ENCODE assay signal across 8 cellular contexts in the genomic region with DNA sequence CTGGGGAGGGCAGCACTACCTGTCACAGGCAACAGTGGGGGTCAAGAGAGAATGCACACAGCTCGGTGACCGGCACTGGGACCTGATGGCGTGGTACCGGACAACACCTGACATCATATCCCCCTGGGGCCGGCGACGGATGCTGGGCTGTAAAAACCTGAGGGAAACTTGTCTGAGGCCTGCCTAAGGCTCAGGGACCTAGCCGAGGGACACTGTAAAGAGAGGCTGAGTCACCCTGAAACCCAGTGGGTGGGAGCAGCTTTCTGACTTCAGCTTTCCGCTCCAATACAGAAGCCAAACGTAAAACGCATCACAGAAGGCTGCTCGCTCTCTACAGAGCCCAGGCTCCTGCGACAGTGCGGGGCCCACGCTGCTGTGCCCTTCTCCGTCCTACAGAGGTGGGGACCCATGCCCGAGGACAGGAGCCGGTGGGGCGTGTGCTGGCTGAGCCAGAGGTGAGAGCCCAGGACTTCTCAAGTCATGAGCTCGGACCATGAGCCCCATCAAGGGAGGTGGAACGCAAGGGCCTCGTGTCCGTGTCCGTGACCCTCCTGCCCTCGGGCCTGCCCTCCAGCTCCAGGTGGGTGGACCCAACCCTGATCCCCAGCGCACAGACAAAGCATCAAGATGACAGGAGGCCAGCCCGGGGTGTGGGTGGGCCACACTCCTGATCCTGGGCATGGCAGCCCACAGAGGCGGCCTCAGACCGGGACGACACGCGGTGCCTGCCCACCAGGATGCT. TPM values are rescaled to one million over a fixed set of nuclear protein-coding genes. Genes with fewer than 3 reads are reported as not detected.
A peak's percentile ranks its signal among the peaks of the same experiment; 100 is the strongest.
DNase-seq lines count a peak whose midpoint lies in the region; ATAC-seq and TF ChIP-seq lines count a peak whose summit lies in the region.

No MANE protein-coding gene starts in this region.

- H3K36me3 ChIP-seq in spleen: peaks cover 0 to 14% (median 6%) of the 10 kb centered on the region in 6 donors
- peaks cover 0 to 6% of the 10 kb centered on the region in 2 donors for H3K36me3 ChIP-seq in vagina

- CTCF ChIA-PET in Calu3 (lab: Charles Lee): interaction anchor here (1.3 kb wide), 1 partner anchor 28 kb away, joined by 3 read pairs; no protein-coding TSS in a partner anchor

- H3K4me1 Mint-ChIP-seq in HFFc6 (ENCODE audit: low read depth) (peaks cover 48% of the 10 kb centered on the region), Calu3 (ENCODE audit: low read depth, unreplicated experiment) (no peaks in the 10 kb centered on the region)

- 67 to 84% (median 78%) methylated on average over 14 to 32 of the region's 32 CpGs for WGBS in spleen, 5 donors

- H3K9me3 ChIP-seq in spleen: no peaks in the 10 kb centered on the region
- no peaks in the 10 kb centered on the region for H3K9me3 ChIP-seq in vagina

- no peaks in the 10 kb centered on the region; the same call in 1 of the 2 replicates for H3K27me3 Mint-ChIP-seq in HFFc6 (ENCODE audit: insufficient read depth)
- no peaks in the 10 kb centered on the region for H3K27me3 Mint-ChIP-seq in Calu3 (ENCODE audit: unreplicated experiment)

- H3K36me3 Mint-ChIP-seq in HFFc6 (ENCODE audit: low read depth): no peaks in the 10 kb centered on the region
- peaks cover 4% of the 10 kb centered on the region for H3K36me3 Mint-ChIP-seq in Calu3 (ENCODE audit: insufficient read depth, unreplicated experiment)

- ATAC-seq in GM18502 (IDR thresholded peaks at IDR 0.05; ENCODE audit: poor library complexity, unreplicated experiment): peak; percentile 81

- peak overlapping the region; percentile 42; the same call in 1 of the 2 replicates for H3K27ac Mint-ChIP-seq in HFFc6
- H3K27ac Mint-ChIP-seq in Calu3 (ENCODE audit: unreplicated experiment): no peak overlapping the region

- DNase-seq in HFFc6 (no peak), T-helper 22 cell (ENCODE audit: low read depth) (peak; percentile 42), dorsolateral prefrontal cortex (peak in 7 of 10 donors; percentile 18 to 82 (median 57)), spleen (peak; percentile 78), vagina (ENCODE audit: extremely low spot score in 2 of 2) (no peak), middle frontal gyrus (ENCODE audit: extremely low spot score, low spot score) (no peak), Calu3 (no peak)

- H3K9me3 Mint-ChIP-seq in HFFc6 (no peaks in the 10 kb centered on the region), Calu3 (ENCODE audit: low read depth, unreplicated experiment) (no peaks in the 10 kb centered on the region)

- H3K4me1 ChIP-seq in spleen (peaks cover 72 to 94% (median 92%) of the 10 kb centered on the region in 6 donors), vagina (peaks cover 85% of the 10 kb centered on the region)

- H3K4me3 Mint-ChIP-seq in HFFc6: no peak overlapping the region
- H3K4me3 Mint-ChIP-seq in Calu3 (ENCODE audit: low read depth, unreplicated experiment): no peak overlapping the region

- H3K27me3 ChIP-seq in dorsolateral prefrontal cortex: no peaks in the 10 kb centered on the region
- no peaks in the 10 kb centered on the region for H3K27me3 ChIP-seq in spleen (replicated peaks in 1 of 7)
- no peaks in the 10 kb centered on the region for H3K27me3 ChIP-seq in vagina

- intact Hi-C loops in dorsolateral prefrontal cortex (cut with DNase I) (loop anchor here in 1 of 2 donors (2.0 to 10.0 kb wide), 2 partner anchors 29 to 369 kb away; no protein-coding TSS in a partner anchor), spleen (cut with DNase I; ENCODE audit: low total_unique reads) (no loop called here), vagina (cut with DNase I) (no loop called here), Calu3 (cut with micrococcal nuclease; ENCODE audit: unreplicated experiment) (no loop called here)

- BruUV-seq in Calu3 (replicated peaks; lab: Mats Ljungman, UMichigan): no TSS peak

- no peak for TF ChIP-seq POLR2A in spleen (IDR thresholded peaks at IDR 0.05)
- peak in 1 of 2 donors; percentile 20 for TF ChIP-seq POLR2A in vagina (IDR thresholded peaks at IDR 0.05)

- peak overlapping the region in 51 of 59 donors; percentile 0 to 98 (median 34) for H3K4me3 ChIP-seq in dorsolateral prefrontal cortex
- peak overlapping the region in 1 of 8 donors; percentile 19 for H3K4me3 ChIP-seq in spleen
- no peak overlapping the region for H3K4me3 ChIP-seq in vagina

- H3K27ac ChIP-seq in dorsolateral prefrontal cortex (peak overlapping the region; percentile 29 to 100 (median 98)), spleen (peak overlapping the region in 4 of 8 donors; percentile 67 to 95 (median 72)), vagina (no peak overlapping the region)

- no peak for TF ChIP-seq CTCF in HFFc6 (IDR thresholded peaks at IDR 0.05)
- no peak for TF ChIP-seq CTCF in dorsolateral prefrontal cortex (IDR thresholded peaks at IDR 0.05 in 54 of 56, conservative IDR thresholded peaks at IDR 0.05 in 2 of 56; ENCODE audit: low read depth in 1 of 56, partially characterized antibody in 56 of 56)
- TF ChIP-seq CTCF in spleen (IDR thresholded peaks at IDR 0.05 in 8 of 11, conservative IDR thresholded peaks at IDR 0.05 in 3 of 11): no peak
- no peak for TF ChIP-seq CTCF in vagina (IDR thresholded peaks at IDR 0.05)
- no peak for TF ChIP-seq CTCF in Calu3 (IDR thresholded peaks at IDR 0.05; ENCODE audit: unreplicated experiment)

RNA-seq across cellular contexts. Expression of a gene that starts 5.3 kb away (rescaled TPM):
- 10 to 100 TPM; 12.1 to 15.8 (median 14.8) TPM for total RNA-seq in HFFc6 (2021; fragmentation: NEBNext Ultra II Directional; extraction: Animal tissue kit (Norgen Biotek cat#: 25700))
- total RNA-seq in dorsolateral prefrontal cortex (100 to 1,000 TPM in 109 of 120 experiments, 10 to 100 TPM in 11; 72.2 to 415 (median 142) TPM), spleen (10 to 100 TPM; 50.6 to 74.3 (median 60.3) TPM), vagina (85.0 TPM), Calu3 (2022) (13.7 and 18.2 TPM in 2 replicates)
- 10 to 100 TPM; 21.3 to 40.1 (median 27.2) TPM for polyA plus RNA-seq in spleen

RNA-seq across cellular contexts. Expression of a gene that starts 47.9 kb away (rescaled TPM):
- 1 to 10 TPM; 1.1 to 2.8 (median 1.7) TPM for total RNA-seq in HFFc6 (2021; fragmentation: NEBNext Ultra II Directional; extraction: Animal tissue kit (Norgen Biotek cat#: 25700))
- 10 to 100 TPM in 109 of 120 experiments, 1 to 10 TPM in 11; 5.8 to 27.4 (median 13.8) TPM for total RNA-seq in dorsolateral prefrontal cortex
- total RNA-seq in spleen: 10 to 100 TPM; 16.8 to 52.8 (median 31.2) TPM
- polyA plus RNA-seq in spleen: 10 to 100 TPM in 2 of 3 donors, 1 to 10 TPM in 1; 9.2 to 14.1 (median 10.7) TPM
- 27.0 TPM for total RNA-seq in vagina
- total RNA-seq in Calu3 (2022): not detected in 2 replicates

RNA-seq across cellular contexts. Expression of a gene that starts 54.0 kb away (rescaled TPM):
- under 1 TPM; 0.25 to 0.60 (median 0.43) TPM for total RNA-seq in HFFc6 (2021; fragmentation: NEBNext Ultra II Directional; extraction: Animal tissue kit (Norgen Biotek cat#: 25700))
- total RNA-seq in dorsolateral prefrontal cortex (1 to 10 TPM in 107 of 120 experiments, under 1 TPM in 13; 0.64 to 7.6 (median 2.1) TPM), spleen (1 to 10 TPM in 3 of 7 donors, under 1 TPM in 2, not detected in 2; 0.58 to 5.3 (median 1.9) TPM), vagina (0.74 TPM), Calu3 (2022) (2.6 and 3.1 TPM in 2 replicates)
- polyA plus RNA-seq in spleen: under 1 TPM; 0.46 to 0.67 (median 0.55) TPM

Comparison
In these comparisons a context has a peak if more than half of its experiments do, and no peak if none do; other contexts are left out.
1. DNase-seq: peak in T-helper 22 cell (single experiment), dorsolateral prefrontal cortex (7 of 10) and spleen (single experiment); none in HFFc6 (single experiment), vagina (0 of 2), middle frontal gyrus (single experiment) and Calu3 (single experiment).
2. H3K4me3 ChIP-seq: peak in dorsolateral prefrontal cortex (51 of 59); none in vagina (0 of 2).